ENCODE assay signal across 13 cellular contexts in genomic region chr11:2385156-2386151, GRCh38. TPM values are rescaled to one million over a fixed set of nuclear protein-coding genes. Genes with fewer than 3 reads are reported as not detected.
A peak's percentile ranks its signal among the peaks of the same experiment; 100 is the strongest.
DNase-seq lines count a peak whose midpoint lies in the region; ATAC-seq and TF ChIP-seq lines count a peak whose summit lies in the region.
"Had no signal": no experiment of that assay in that cellular context is flagged by ENCODE, and none has a peak within 500 bp of the region (broad histone marks: within the 10 kb centered on the region; RNA-seq: fewer than 3 reads in every experiment).

No MANE protein-coding gene starts in this region.

- no peak for TF ChIP-seq CTCF in esophagus squamous epithelium (IDR thresholded peaks at IDR 0.05)
- TF ChIP-seq CTCF in tibial artery (IDR thresholded peaks at IDR 0.05): no peak
- no peak for TF ChIP-seq CTCF in thyroid gland (IDR thresholded peaks at IDR 0.05)

- H3K9me3 ChIP-seq in esophagus squamous epithelium (no peaks in the 10 kb centered on the region), tibial artery (no peaks in the 10 kb centered on the region), thyroid gland (no peaks in the 10 kb centered on the region)

- H3K36me3 ChIP-seq in esophagus squamous epithelium (peaks cover 0 to 39% (median 0%) of the 10 kb centered on the region in 3 donors), tibial artery (peaks cover 0 to 6% (median 2%) of the 10 kb centered on the region in 3 donors), thyroid gland (peaks cover 0 to 1% of the 10 kb centered on the region in 2 donors)

- TF ChIP-seq POLR2A in esophagus squamous epithelium (IDR thresholded peaks at IDR 0.05) (no peak), thyroid gland (IDR thresholded peaks at IDR 0.05) (no peak)

- H3K4me1 Mint-ChIP-seq in activated CD8-positive, alpha-beta memory T cell treated with anti-CD3 and anti-CD28 coated beads, Interleukin-2, amount 10 ng/mL, durations not matched to agents 7 days and 5 days: peaks cover 70% of the 10 kb centered on the region

- peak overlapping the region; percentile 45 to 98 (median 96) for H3K27ac ChIP-seq in esophagus squamous epithelium
- H3K27ac ChIP-seq in tibial artery: peak overlapping the region; percentile 64 to 100
- no peak overlapping the region for H3K27ac ChIP-seq in thyroid gland

- H3K9me3 Mint-ChIP-seq in activated CD8-positive, alpha-beta memory T cell treated with anti-CD3 and anti-CD28 coated beads, Interleukin-2, amount 10 ng/mL, durations not matched to agents 7 days and 5 days (ENCODE audit: low read depth): no peaks in the 10 kb centered on the region

- H3K27ac Mint-ChIP-seq in activated CD8-positive, alpha-beta memory T cell treated with anti-CD3 and anti-CD28 coated beads, Interleukin-2, amount 10 ng/mL, durations not matched to agents 7 days and 5 days: peak overlapping the region; percentile 84

- peaks cover 5% of the 10 kb centered on the region for H3K36me3 Mint-ChIP-seq in activated CD8-positive, alpha-beta memory T cell treated with anti-CD3 and anti-CD28 coated beads, Interleukin-2, amount 10 ng/mL, durations not matched to agents 7 days and 5 days

- peak; percentile 64 for DNase-seq in activated CD8-positive, alpha-beta memory T cell treated with anti-CD3 and anti-CD28 coated beads, Interleukin-2, amount 10 ng/mL, durations not matched to agents 7 days and 5 days
- DNase-seq in activated CD8-positive, alpha-beta memory T cell treated with anti-CD3 and anti-CD28 coated beads, Interleukin-2, amount 50 U/mL, for 48 hours: no peak
- DNase-seq in esophagus squamous epithelium (lab: John Stamatoyannopoulos, UW): no peak
- DNase-seq in tibial artery: no peak
- no peak for DNase-seq in iPS-NIHi7 (ENCODE audit: extremely low spot score)
- DNase-seq in thyroid gland: no peak
- no peak for DNase-seq in GM03348 (ENCODE audit: low spot score)
- DNase-seq: dermis blood vessel endothelial cell, mesendoderm, NCI-H1436 had no signal

- peak overlapping the region; percentile 46 for H3K4me3 Mint-ChIP-seq in activated CD8-positive, alpha-beta memory T cell treated with anti-CD3 and anti-CD28 coated beads, Interleukin-2, amount 10 ng/mL, durations not matched to agents 7 days and 5 days

- WGBS in esophagus squamous epithelium, 2 donors: 24 to 60% methylated on average over 19 to 34 of the region's 48 CpGs
- 80 to 86% methylated on average over 31 to 36 of the region's 48 CpGs for WGBS in thyroid gland, 2 donors

- H3K4me3 ChIP-seq in esophagus squamous epithelium: peak overlapping the region in 2 of 4 donors; percentile 9 to 36
- no peak overlapping the region for H3K4me3 ChIP-seq in tibial artery
- H3K4me3 ChIP-seq in thyroid gland (replicated peaks in 1 of 3): no peak overlapping the region

- no peaks in the 10 kb centered on the region for H3K27me3 Mint-ChIP-seq in activated CD8-positive, alpha-beta memory T cell treated with anti-CD3 and anti-CD28 coated beads, Interleukin-2, amount 10 ng/mL, durations not matched to agents 7 days and 5 days

- H3K27me3 ChIP-seq in esophagus squamous epithelium (no peaks in the 10 kb centered on the region), tibial artery (no peaks in the 10 kb centered on the region), thyroid gland (no peaks in the 10 kb centered on the region)

- no peak for ATAC-seq in activated CD8-positive, alpha-beta memory T cell treated with anti-CD3 and anti-CD28 coated beads, Interleukin-2, amount 10 ng/mL, durations not matched to agents 7 days and 5 days
- peak; percentile 34 for ATAC-seq in HG03460 (IDR thresholded peaks at IDR 0.05; ENCODE audit: unreplicated experiment)
- ATAC-seq: activated CD4-positive, CD25-positive, alpha-beta regulatory T cell treated with anti-CD3 and anti-CD28 coated beads, Interleukin-2, amount 50 U/mL, for 24 hours had no signal

- peaks cover 91 to 100% (median 97%) of the 10 kb centered on the region in 3 donors for H3K4me1 ChIP-seq in esophagus squamous epithelium
- H3K4me1 ChIP-seq in tibial artery: peaks cover 0 to 99% (median 86%) of the 10 kb centered on the region in 4 donors
- peaks cover 59 to 80% of the 10 kb centered on the region in 2 donors for H3K4me1 ChIP-seq in thyroid gland

- CTCF ChIA-PET in activated CD8-positive, alpha-beta memory T cell treated with anti-CD3 and anti-CD28 coated beads, Interleukin-2, amount 10 ng/mL, durations not matched to agents 7 days and 5 days (lab: Charles Lee): interaction anchor here (0.7 to 3.4 kb wide), 4 partner anchors 14 to 507 kb away, joined by 3 to 37 read pairs (median 18); partner anchors contain the start of gene TSSC4

- intact Hi-C loops in esophagus squamous epithelium (cut with DNase I): no loop called here
- intact Hi-C loops in tibial artery (cut with DNase I; ENCODE audit: low total_unique reads): no loop called here
- intact Hi-C loops in thyroid gland (cut with DNase I): no loop called here

RNA-seq across cellular contexts. Expression of gene CD81, which starts 8.3 kb away (rescaled TPM):
- total RNA-seq in activated CD8-positive, alpha-beta memory T cell treated with anti-CD3 and anti-CD28 coated beads, Interleukin-2, amount 10 ng/mL, durations not matched to agents 7 days and 5 days: 100 to 1,000 TPM; 162 to 192 TPM
- total RNA-seq in esophagus squamous epithelium (100 to 1,000 TPM; 110 to 265 (median 125) TPM), thyroid gland (100 to 1,000 TPM; 264 to 370 (median 298) TPM)

RNA-seq across cellular contexts. Expression of gene TSSC4, which starts 15.1 kb away (rescaled TPM):
- total RNA-seq in activated CD8-positive, alpha-beta memory T cell treated with anti-CD3 and anti-CD28 coated beads, Interleukin-2, amount 10 ng/mL, durations not matched to agents 7 days and 5 days: 10 to 100 TPM; 48.4 to 52.1 TPM
- total RNA-seq in esophagus squamous epithelium (10 to 100 TPM; 24.2 to 35.5 (median 29.6) TPM), thyroid gland (10 to 100 TPM; 37.5 to 62.3 (median 45.1) TPM)

RNA-seq across cellular contexts. Expression of gene TRPM5, which starts 58.9 kb away (rescaled TPM):
- not detected for total RNA-seq in activated CD8-positive, alpha-beta memory T cell treated with anti-CD3 and anti-CD28 coated beads, Interleukin-2, amount 10 ng/mL, durations not matched to agents 7 days and 5 days
- total RNA-seq in esophagus squamous epithelium: not detected
- 1 to 10 TPM in 1 of 4 donors, under 1 TPM in 3; 0.54 to 2.4 (median 0.73) TPM for total RNA-seq in thyroid gland
- total RNA-seq: dermis blood vessel endothelial cell, H1 had no signal

RNA-seq across cellular contexts. Expression of gene KCNQ1, which starts 59.4 kb away (rescaled TPM):
- total RNA-seq in activated CD8-positive, alpha-beta memory T cell treated with anti-CD3 and anti-CD28 coated beads, Interleukin-2, amount 10 ng/mL, durations not matched to agents 7 days and 5 days: 1 to 10 TPM; 4.3 to 9.2 TPM
- total RNA-seq in esophagus squamous epithelium (1 to 10 TPM in 1 of 4 donors, under 1 TPM in 3; 0.61 to 3.1 (median 0.72) TPM), thyroid gland (100 to 1,000 TPM in 2 of 4 donors, 10 to 100 TPM in 2; 51.3 to 103 (median 97.8) TPM)

Comparison
In these comparisons a context has a peak if more than half of its experiments do, and no peak if none do; other contexts are left out.
1. H3K27ac ChIP-seq: peak in esophagus squamous epithelium (4 of 4) and tibial artery (2 of 2); none in thyroid gland (0 of 3).